ENCODE assay signal across 24 cellular contexts in genomic region chr17:33602981-33603380, GRCh38.
A peak's percentile ranks its signal among the peaks of the same experiment; 100 is the strongest.
DNase-seq lines count a peak whose midpoint lies in the region; ATAC-seq, FAIRE-seq and TF ChIP-seq lines count a peak whose summit lies in the region.
"Had no signal": no experiment of that assay in that cellular context is flagged by ENCODE, and none has a peak within 500 bp of the region (broad histone marks: within the 10 kb centered on the region; RNA-seq: fewer than 3 reads in every experiment).

No MANE protein-coding gene starts in this region.

- no peak overlapping the region for H2AK5ac ChIP-seq in H1 (ENCODE audit: low read depth, low read length)

- no peak overlapping the region for H2BK120ac ChIP-seq in H1 (replicated peaks; ENCODE audit: low read depth, low read length)

- CTCF ChIA-PET in H1 (lab: Charles Lee; ENCODE audit: partially characterized antibody) = interaction anchor here (1.3 to 1.4 kb wide), 3 partner anchors 25 to 74 kb away, joined by 3 to 4 read pairs (median 3); no protein-coding TSS in a partner anchor

- no peak overlapping the region for H3K14ac ChIP-seq in H1 (ENCODE audit: insufficient read length)

- peaks cover 42% of the 10 kb centered on the region for H3K27me3 Mint-ChIP-seq in nephron progenitor cell (ENCODE audit: low read depth, poor library complexity)

- no peaks in the 10 kb centered on the region for H3K4me1 ChIP-seq in H1 (replicated peaks in 1 of 4; ENCODE audit: control insufficient read depth in 3 of 4, insufficient read depth in 4 of 4, low read length in 3 of 4)
- H3K4me1 ChIP-seq: thyroid gland had no signal

- no peaks in the 10 kb centered on the region; the same call in none of the 2 replicates for H3K79me1 ChIP-seq in H1 (ENCODE audit: low read depth, low read length)

- WGBS in H1 (ENCODE audit: extremely low coverage in 1 of 2, insufficient coverage in 1 of 2, insufficient read length in 1 of 2, insufficient replicate concordance in 2 of 2, low coverage in 1 of 2, low lambda C conversion rate in 2 of 2, missing lambda C conversion rate in 1 of 2), 2 experiments = 75% methylated on average over 1 of the region's 1 CpG; no CpG with 5 or more reads in 1 of the 2 experiments

- POLR2A ChIA-PET in H1 (lab: Charles Lee; ENCODE audit: partially characterized antibody) = no interaction called here

- H3K36me3 Mint-ChIP-seq in nephron progenitor cell (ENCODE audit: low read depth) = no peaks in the 10 kb centered on the region
- H3K36me3 Mint-ChIP-seq: activated naive CD8-positive, alpha-beta T cell treated with anti-CD3 and anti-CD28 coated beads for 36 hours; CD8-positive, alpha-beta T cell had no signal

- H3K4me1 Mint-ChIP-seq in nephron progenitor cell = no peaks in the 10 kb centered on the region
- H3K4me1 Mint-ChIP-seq: activated naive CD8-positive, alpha-beta T cell treated with anti-CD3 and anti-CD28 coated beads for 36 hours; nephron; stimulated activated naive CD8-positive, alpha-beta T cell treated with anti-CD3 and anti-CD28 coated beads, Interleukin-15, amount 100 ng/mL, for 72 hours had no signal

- no peak overlapping the region for H2BK5ac ChIP-seq in H1 (ENCODE audit: low read depth, low read length)

- no peak overlapping the region for H3K56ac ChIP-seq in H1 (replicated peaks; ENCODE audit: insufficient read length, low read depth, low read length)

- in situ Hi-C loops in KBM-7 (cut with MboI; ENCODE audit: low pct_unique_long_range_greater_than_20kb, low sequenced_read_pairs) = no loop called here

- no peak for FAIRE-seq in H1 (lab: Jason Lieb, UNC)
- FAIRE-seq: astrocyte had no signal

- no peak for TF ChIP-seq EP300 in H1 (IDR thresholded peaks at IDR 0.05; ENCODE audit: borderline replicate concordance in 1 of 2, low read depth in 2 of 2, low read length in 2 of 2)

- H3K9me3 Mint-ChIP-seq in nephron progenitor cell = no peaks in the 10 kb centered on the region
- H3K9me3 Mint-ChIP-seq: activated naive CD8-positive, alpha-beta T cell treated with anti-CD3 and anti-CD28 coated beads for 36 hours; CD8-positive, alpha-beta T cell; nephron; stimulated activated naive CD8-positive, alpha-beta T cell treated with anti-CD3 and anti-CD28 coated beads, Interleukin-15, amount 100 ng/mL, for 72 hours; T-helper 2 cell treated with Interferon-gamma antibody and Interleukin-4, amounts not matched to agents 5 μg/mL and 100 μg/mL, for 36 hours had no signal

- no peak overlapping the region for H3K18ac ChIP-seq in H1 (ENCODE audit: extremely low read depth, low read length)

- H3K36me3 ChIP-seq in H7 (replicated peaks; ENCODE audit: control insufficient read depth, insufficient read depth, low read length) = no peaks in the 10 kb centered on the region
- H3K36me3 ChIP-seq in H1 (ENCODE audit: control insufficient read depth in 2 of 4, insufficient read depth in 4 of 4, low read length in 3 of 4) = no peaks in the 10 kb centered on the region; a peak in 1 of 8 replicates
- H3K36me3 ChIP-seq: thyroid gland, WERI-Rb-1 had no signal

- H3K27ac ChIP-seq in H1 (ENCODE audit: low read depth, low read length) = no peak overlapping the region
- H3K27ac ChIP-seq: epithelial cell of prostate, thyroid gland, WERI-Rb-1 had no signal

- H4K20me1 ChIP-seq in H1 (replicated peaks in 1 of 2; ENCODE audit: control insufficient read depth in 1 of 2, insufficient read depth in 2 of 2, low read length in 2 of 2) = no peaks in the 10 kb centered on the region

- DNase-seq in ELF-1 (ENCODE audit: low read depth, low spot score) (peak; percentile 37), H7 (peak; percentile 33), H1 (ENCODE audit: low read depth in 1 of 2, low spot score in 2 of 2) (peak in 1 of 2 experiments; percentile 46), nephron progenitor cell (peak; percentile 37), Right ventricle myocardium inferior (ENCODE audit: missing footprints) (no peak), KBM-7 (no peak), AG08396 (ENCODE audit: low spot score) (no peak)
- DNase-seq: activated naive CD8-positive, alpha-beta T cell treated with anti-CD3 and anti-CD28 coated beads for 36 hours; CD8-positive, alpha-beta T cell; central memory CD4-positive, alpha-beta T cell; DMS 273 treated with DMSO at 0.1 percent for 48 hours; Kasumi-1; mucosa of descending colon; NCI-H1694; NCI-H774; posterior cingulate gyrus; stimulated activated CD4-positive, alpha-beta T cell treated with anti-CD3 and anti-CD28 coated beads, Interleukin-15, amount 100 ng/mL, for 24 hours; stimulated activated naive CD8-positive, alpha-beta T cell treated with anti-CD3 and anti-CD28 coated beads, Interleukin-15, amount 100 ng/mL, for 72 hours; thyroid gland; WERI-Rb-1 had no signal

- no peak overlapping the region for H3K4me2 ChIP-seq in H1 (ENCODE audit: insufficient read depth in 1 of 2, low read depth in 2 of 2, low read length in 2 of 2)

- H3K4ac ChIP-seq in H1 (replicated peaks; ENCODE audit: insufficient read length, low read depth, low read length) = no peak overlapping the region

- H4K8ac ChIP-seq in H1 (ENCODE audit: extremely low read depth, insufficient read depth, low read length) = no peak overlapping the region; the same call in 1 of the 2 replicates

- H3K9me3 ChIP-seq in H1 (ENCODE audit: insufficient read depth in 2 of 2, low read depth in 1 of 2, low read length in 1 of 2) = no peaks in the 10 kb centered on the region
- H3K9me3 ChIP-seq: mucosa of descending colon, thyroid gland had no signal

- H2BK12ac ChIP-seq in H1 (ENCODE audit: low read depth, low read length) = no peak overlapping the region; the same call in 1 of the 2 replicates

- no peaks in the 10 kb centered on the region for H3K23me2 ChIP-seq in H1 (ENCODE audit: low read depth, low read length)

- TF ChIP-seq RAD21 in H1 (IDR thresholded peaks at IDR 0.05 in 1 of 2, conservative IDR thresholded peaks at IDR 0.05 in 1 of 2; ENCODE audit: low read depth in 2 of 2, low read length in 2 of 2) = no peak

- ATAC-seq in Right ventricle myocardium inferior = no peak
- ATAC-seq: CD8-positive, alpha-beta T cell; mucosa of descending colon; stimulated activated naive CD8-positive, alpha-beta T cell treated with anti-CD3 and anti-CD28 coated beads, Interleukin-15, amount 100 ng/mL, for 72 hours had no signal

- no peak for TF ChIP-seq POLR2A in H1 (IDR thresholded peaks at IDR 0.05; ENCODE audit: control extremely low read depth in 1 of 2, low read depth in 2 of 2, low read length in 2 of 2)

- H3K9ac ChIP-seq in H1 (replicated peaks in 1 of 4; ENCODE audit: extremely low read depth in 1 of 4, low read depth in 3 of 4, low read length in 3 of 4) = no peak overlapping the region

- no peak overlapping the region for H3K4me3 Mint-ChIP-seq in nephron progenitor cell
- H3K4me3 Mint-ChIP-seq: activated naive CD8-positive, alpha-beta T cell treated with anti-CD3 and anti-CD28 coated beads for 36 hours; CD8-positive, alpha-beta T cell; nephron; stimulated activated naive CD8-positive, alpha-beta T cell treated with anti-CD3 and anti-CD28 coated beads, Interleukin-15, amount 100 ng/mL, for 72 hours; T-helper 2 cell treated with Interferon-gamma antibody and Interleukin-4, amounts not matched to agents 5 μg/mL and 100 μg/mL, for 36 hours had no signal

- no peak overlapping the region for H2BK20ac ChIP-seq in H1 (ENCODE audit: low read length)

- peak overlapping the region; percentile 41 for H3K27ac Mint-ChIP-seq in nephron progenitor cell
- H3K27ac Mint-ChIP-seq: activated naive CD8-positive, alpha-beta T cell treated with anti-CD3 and anti-CD28 coated beads for 36 hours; CD8-positive, alpha-beta T cell; nephron; stimulated activated naive CD8-positive, alpha-beta T cell treated with anti-CD3 and anti-CD28 coated beads, Interleukin-15, amount 100 ng/mL, for 72 hours; T-helper 2 cell treated with Interferon-gamma antibody and Interleukin-4, amounts not matched to agents 5 μg/mL and 100 μg/mL, for 36 hours had no signal

- no peak overlapping the region for H4K5ac ChIP-seq in H1 (ENCODE audit: insufficient read length, low read depth, low read length)

- no peak overlapping the region for H2BK15ac ChIP-seq in H1 (ENCODE audit: low read length)

- H4K91ac ChIP-seq in H1 (replicated peaks; ENCODE audit: insufficient read length, low read length) = no peak overlapping the region

- intact Hi-C loops in Right ventricle myocardium inferior (cut with DNase I) = no loop called here

- H2AFZ ChIP-seq in H1 (ENCODE audit: low read length) = no peak overlapping the region

- no peaks in the 10 kb centered on the region for H3K79me2 ChIP-seq in H1 (ENCODE audit: control insufficient read depth in 1 of 2, insufficient read depth in 2 of 2, low read length in 2 of 2)

- H3K23ac ChIP-seq in H1 (ENCODE audit: insufficient read length) = no peak overlapping the region

- H3K27me3 ChIP-seq in H7 (ENCODE audit: control insufficient read depth, insufficient read depth, low read length) = peaks cover 1% of the 10 kb centered on the region; the same call in 1 of the 2 replicates
- no peaks in the 10 kb centered on the region for H3K27me3 ChIP-seq in H1 (replicated peaks in 1 of 4; ENCODE audit: control insufficient read depth in 3 of 4, extremely low read depth in 1 of 4, insufficient read depth in 3 of 4, low read length in 3 of 4)
- H3K27me3 ChIP-seq: thyroid gland had no signal

- TF ChIP-seq CTCF in H1 (IDR thresholded peaks at IDR 0.05; ENCODE audit: control extremely low read depth in 1 of 3, insufficient read depth in 1 of 3, low read depth in 1 of 3, low read length in 3 of 3) (no peak), nephron progenitor cell (IDR thresholded peaks at IDR 0.05) (no peak)

- H3K4me3 ChIP-seq in H7 (ENCODE audit: insufficient read depth, low read depth, low read length) (no peak overlapping the region), H1 (ENCODE audit: extremely low read depth in 1 of 4, insufficient read depth in 2 of 4, low read depth in 3 of 4, low read length in 4 of 4) (no peak overlapping the region)
- H3K4me3 ChIP-seq: mucosa of descending colon, thyroid gland had no signal

TF ChIP-seq in H1, 55 proteins besides CTCF, POLR2A, EP300 and RAD21:
- no peak for TF ChIP-seq ASH2L (IDR thresholded peaks at IDR 0.05; ENCODE audit: low read length)
- TF ChIP-seq PHF8 (conservative IDR thresholded peaks at IDR 0.05; ENCODE audit: low read depth, low read length) = no peak
- TF ChIP-seq BCL11A (IDR thresholded peaks at IDR 0.05; ENCODE audit: low read depth in 2 of 2, low read length in 2 of 2) = no peak
- 0 out of 2 replicates have a peak, but pooled peaks have one; percentile 7 for TF ChIP-seq JUN (IDR thresholded peaks at IDR 0.05; ENCODE audit: low read depth, low read length)
- no peak for TF ChIP-seq YY1 (IDR thresholded peaks at IDR 0.05; ENCODE audit: low read depth, low read length)
- no peak for TF ChIP-seq TEAD4 (IDR thresholded peaks at IDR 0.05; ENCODE audit: low read depth, low read length)

Comparison
In these comparisons a context has a peak if more than half of its experiments do, and no peak if none do; other contexts are left out.
1. DNase-seq: peak in ELF-1 (single experiment), H7 (single experiment) and nephron progenitor cell (single experiment); none in Right ventricle myocardium inferior (single experiment), KBM-7 (single experiment) and AG08396 (single experiment).